In the genomic region with DNA sequence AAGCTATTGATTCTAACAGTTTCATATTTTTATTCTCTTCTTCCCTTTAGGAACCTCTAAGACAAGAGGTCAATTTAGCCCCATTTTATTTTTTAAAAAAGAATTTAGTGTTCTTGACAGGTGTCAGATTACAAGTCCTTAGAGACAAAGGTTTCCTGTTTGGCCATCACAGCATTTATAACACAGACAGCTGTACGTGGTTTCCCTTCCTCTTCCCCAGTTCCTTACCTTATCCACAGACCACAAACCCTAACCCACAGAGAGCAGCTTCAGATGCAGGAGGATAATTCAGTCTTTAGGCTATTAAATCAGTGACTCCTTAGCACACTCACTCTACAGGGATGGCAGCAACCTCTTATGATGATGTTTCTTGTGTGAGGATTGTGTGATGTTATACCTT, we compare ENCODE assay signal across 9 cellular contexts.
DNase-seq lines count a peak whose midpoint lies in the region; ATAC-seq, FAIRE-seq and TF ChIP-seq lines count a peak whose summit lies in the region.
"Had no signal": no experiment of that assay in that cellular context is flagged by ENCODE, and none has a peak within 500 bp of the region (broad histone marks: within the 10 kb centered on the region; RNA-seq: fewer than 3 reads in every experiment).

No MANE protein-coding gene starts in this region.

- peak; percentile 11 for DNase-seq in Jurkat, Clone E6-1 (ENCODE audit: low read depth, low spot score)
- DNase-seq in GM12878 (ENCODE audit: low read depth, low spot score): peak; percentile 87
- no peak for DNase-seq in colonic mucosa
- DNase-seq in stimulated activated naive CD4-positive, alpha-beta T cell treated with Interleukin-2 at 50 U/mL for 16 hours (lab: John Stamatoyannopoulos, UW): no peak
- DNase-seq in superior temporal gyrus (ENCODE audit: extremely low spot score): no peak
- DNase-seq in Right ventricle myocardium superior: no peak
- DNase-seq: NCI-H526 treated with DMSO at 0.1 percent for 48 hours had no signal

- no peaks in the 10 kb centered on the region for H4K20me1 ChIP-seq in GM12878 (ENCODE audit: control insufficient read depth, insufficient read depth)

- H3K36me3 ChIP-seq in GM12878 (ENCODE audit: control insufficient read depth in 2 of 2, insufficient read depth in 2 of 2, low read length in 1 of 2) (no peaks in the 10 kb centered on the region), colonic mucosa (no peaks in the 10 kb centered on the region)

- TF ChIP-seq POLR2A in GM12878 (IDR thresholded peaks at IDR 0.05; ENCODE audit: low read depth, low read length): no peak

- H3K4me3 ChIP-seq in Jurkat, Clone E6-1 (ENCODE audit: low read length): no peak overlapping the region
- H3K4me3 ChIP-seq in GM12878 (no peak overlapping the region), colonic mucosa (no peak overlapping the region)

- CTCF ChIA-PET in GM12878 (lab: Yijun Ruan, JAX): interaction anchor here (6.8 kb wide), 1 partner anchor 1327 kb away, joined by 42 read pairs; no protein-coding TSS in a partner anchor

- no peaks in the 10 kb centered on the region for H3K27me3 ChIP-seq in GM12878 (replicated peaks in 1 of 2; ENCODE audit: control insufficient read depth in 2 of 2, insufficient read depth in 2 of 2, low read length in 1 of 2)
- H3K27me3 ChIP-seq in colonic mucosa: no peaks in the 10 kb centered on the region

- H3K27ac ChIP-seq in GM12878 (ENCODE audit: control insufficient read depth, insufficient read depth) (peak overlapping the region; percentile 18; the same call in 1 of the 2 replicates), colonic mucosa (no peak overlapping the region)

- SMC1A ChIA-PET in GM12878 (lab: Charles Lee; ENCODE audit: uncharacterized antibody, unreplicated experiment): interaction anchor here (0.7 to 2.8 kb wide), 3 partner anchors 12 to 334 kb away, joined by 3 to 10 read pairs (median 3); no protein-coding TSS in a partner anchor

- H3K9me3 ChIP-seq in GM12878 (replicated peaks; ENCODE audit: control insufficient read depth, insufficient read depth, low read length): peaks cover 8% of the 10 kb centered on the region; the same call in 2 of the 3 replicates
- no peaks in the 10 kb centered on the region for H3K9me3 ChIP-seq in colonic mucosa

- POLR2A ChIA-PET in GM12878 (lab: Charles Lee): interaction anchor here (1.3 kb wide), 1 partner anchor 9 kb away, joined by 5 read pairs; no protein-coding TSS in a partner anchor

- 0% methylated on average over 1 of the region's 1 CpG for WGBS in GM12878 (ENCODE audit: insufficient coverage, insufficient replicate concordance, low lambda C conversion rate, missing lambda C conversion rate)

- no peak for TF ChIP-seq RAD21 in GM12878 (IDR thresholded peaks at IDR 0.05; ENCODE audit: insufficient read depth, low read depth, low read length)

- intact Hi-C loops in GM12878 (cut with micrococcal nuclease; ENCODE audit: unreplicated experiment): loop anchor here (2.0 to 10.0 kb wide), 3 partner anchors 61 to 409 kb away; no protein-coding TSS in a partner anchor
- intact Hi-C loops in colonic mucosa (cut with DNase I): no loop called here
- intact Hi-C loops in Right ventricle myocardium superior (cut with DNase I): no loop called here

- FAIRE-seq in GM12878 (lab: Jason Lieb, UNC): peak; percentile 89

- 0 out of 2 replicates have a peak overlapping the region, but pooled peaks have one; percentile 25 for H3K4me2 ChIP-seq in GM12878 (ENCODE audit: control insufficient read depth, insufficient read depth)

- H3K4me1 ChIP-seq in GM12878 (ENCODE audit: control insufficient read depth, insufficient read depth, low read length): no peaks in the 10 kb centered on the region; the same call in 1 of the 2 replicates
- H3K4me1 ChIP-seq in colonic mucosa: no peaks in the 10 kb centered on the region

- no peaks in the 10 kb centered on the region for H3K79me2 ChIP-seq in GM12878 (ENCODE audit: control insufficient read depth, insufficient read depth, low read length)

- peak; percentile 99 for TF ChIP-seq EP300 in GM12878 (IDR thresholded peaks at IDR 0.05; ENCODE audit: borderline replicate concordance in 1 of 2, control insufficient read depth in 1 of 2, low read depth in 2 of 2, low read length in 2 of 2)

- RAD21 ChIA-PET in GM12878 (lab: Charles Lee; ENCODE audit: unreplicated experiment): interaction anchor here (1.0 to 1.6 kb wide), 2 partner anchors 34 to 334 kb away, joined by 4 to 5 read pairs; no protein-coding TSS in a partner anchor

- BruUV-seq in GM12878 (replicated peaks; lab: Mats Ljungman, UMichigan): no TSS peak

- TF ChIP-seq CTCF in GM12878 (IDR thresholded peaks at IDR 0.05 in 2 of 3, conservative IDR thresholded peaks at IDR 0.05 in 1 of 3; ENCODE audit: control insufficient read depth in 2 of 3, extremely low read depth in 1 of 3, insufficient read depth in 1 of 3, low read depth in 3 of 3, low read length in 3 of 3) (no peak), colonic mucosa (IDR thresholded peaks at IDR 0.05) (no peak)

- ATAC-seq in GM18907 (IDR thresholded peaks at IDR 0.05; ENCODE audit: unreplicated experiment) (peak; percentile 91), HG02588 (IDR thresholded peaks at IDR 0.05; ENCODE audit: unreplicated experiment) (peak; percentile 87), GM12878 (peak; percentile 76), Right ventricle myocardium superior (ENCODE audit: poor library complexity) (no peak)

- H3K9ac ChIP-seq in GM12878 (ENCODE audit: control insufficient read depth, insufficient read depth, low read length) (no peak overlapping the region), colonic mucosa (ENCODE audit: low read depth in 2 of 2, low read length in 2 of 2) (no peak overlapping the region)

- in situ Hi-C loops in GM12878 (cut with MboI): loop anchor here (25.0 kb wide), 1 partner anchor 1316 kb away; a partner anchor contains a TSS

- no peak overlapping the region for H2AFZ ChIP-seq in GM12878 (ENCODE audit: control insufficient read depth, low read depth, low read length)

TF ChIP-seq in GM12878, 131 proteins besides CTCF, POLR2A, EP300 and RAD21 (continues in another document):
- TF ChIP-seq ZNF384 (IDR thresholded peaks at IDR 0.05; ENCODE audit: borderline replicate concordance, low read depth, low read length): no peak
- no peak for TF ChIP-seq WRNIP1 (IDR thresholded peaks at IDR 0.05; ENCODE audit: borderline replicate concordance, low read depth, low read length)
- peak; percentile 68 for TF ChIP-seq SP1 (IDR thresholded peaks at IDR 0.05; ENCODE audit: low read depth, low read length)
- TF ChIP-seq IKZF2 (IDR thresholded peaks at IDR 0.05): peak; percentile 99
- no peak for TF ChIP-seq POLR2AphosphoS2 (IDR thresholded peaks at IDR 0.05; ENCODE audit: low read depth, low read length)
- TF ChIP-seq, protein P1, sequence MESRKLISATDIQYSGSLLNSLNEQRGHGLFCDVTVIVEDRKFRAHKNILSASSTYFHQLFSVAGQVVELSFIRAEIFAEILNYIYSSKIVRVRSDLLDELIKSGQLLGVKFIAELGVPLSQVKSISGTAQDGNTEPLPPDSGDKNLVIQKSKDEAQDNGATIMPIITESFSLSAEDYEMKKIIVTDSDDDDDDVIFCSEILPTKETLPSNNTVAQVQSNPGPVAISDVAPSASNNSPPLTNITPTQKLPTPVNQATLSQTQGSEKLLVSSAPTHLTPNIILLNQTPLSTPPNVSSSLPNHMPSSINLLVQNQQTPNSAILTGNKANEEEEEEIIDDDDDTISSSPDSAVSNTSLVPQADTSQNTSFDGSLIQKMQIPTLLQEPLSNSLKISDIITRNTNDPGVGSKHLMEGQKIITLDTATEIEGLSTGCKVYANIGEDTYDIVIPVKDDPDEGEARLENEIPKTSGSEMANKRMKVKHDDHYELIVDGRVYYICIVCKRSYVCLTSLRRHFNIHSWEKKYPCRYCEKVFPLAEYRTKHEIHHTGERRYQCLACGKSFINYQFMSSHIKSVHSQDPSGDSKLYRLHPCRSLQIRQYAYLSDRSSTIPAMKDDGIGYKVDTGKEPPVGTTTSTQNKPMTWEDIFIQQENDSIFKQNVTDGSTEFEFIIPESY (IDR thresholded peaks at IDR 0.05): no peak
- TF ChIP-seq TARDBP (IDR thresholded peaks at IDR 0.05; ENCODE audit: borderline replicate concordance): no peak
- no peak for TF ChIP-seq NFXL1 (IDR thresholded peaks at IDR 0.05; ENCODE audit: borderline replicate concordance)
- TF ChIP-seq FOXM1 (IDR thresholded peaks at IDR 0.05; ENCODE audit: low read depth, low read length): peak; percentile 88; the same call in 1 of the 2 replicates
- peak; percentile 93 for TF ChIP-seq MEF2B (IDR thresholded peaks at IDR 0.05; ENCODE audit: partially characterized antibody, poor library complexity, severe bottlenecking)
- TF ChIP-seq, protein P2, sequence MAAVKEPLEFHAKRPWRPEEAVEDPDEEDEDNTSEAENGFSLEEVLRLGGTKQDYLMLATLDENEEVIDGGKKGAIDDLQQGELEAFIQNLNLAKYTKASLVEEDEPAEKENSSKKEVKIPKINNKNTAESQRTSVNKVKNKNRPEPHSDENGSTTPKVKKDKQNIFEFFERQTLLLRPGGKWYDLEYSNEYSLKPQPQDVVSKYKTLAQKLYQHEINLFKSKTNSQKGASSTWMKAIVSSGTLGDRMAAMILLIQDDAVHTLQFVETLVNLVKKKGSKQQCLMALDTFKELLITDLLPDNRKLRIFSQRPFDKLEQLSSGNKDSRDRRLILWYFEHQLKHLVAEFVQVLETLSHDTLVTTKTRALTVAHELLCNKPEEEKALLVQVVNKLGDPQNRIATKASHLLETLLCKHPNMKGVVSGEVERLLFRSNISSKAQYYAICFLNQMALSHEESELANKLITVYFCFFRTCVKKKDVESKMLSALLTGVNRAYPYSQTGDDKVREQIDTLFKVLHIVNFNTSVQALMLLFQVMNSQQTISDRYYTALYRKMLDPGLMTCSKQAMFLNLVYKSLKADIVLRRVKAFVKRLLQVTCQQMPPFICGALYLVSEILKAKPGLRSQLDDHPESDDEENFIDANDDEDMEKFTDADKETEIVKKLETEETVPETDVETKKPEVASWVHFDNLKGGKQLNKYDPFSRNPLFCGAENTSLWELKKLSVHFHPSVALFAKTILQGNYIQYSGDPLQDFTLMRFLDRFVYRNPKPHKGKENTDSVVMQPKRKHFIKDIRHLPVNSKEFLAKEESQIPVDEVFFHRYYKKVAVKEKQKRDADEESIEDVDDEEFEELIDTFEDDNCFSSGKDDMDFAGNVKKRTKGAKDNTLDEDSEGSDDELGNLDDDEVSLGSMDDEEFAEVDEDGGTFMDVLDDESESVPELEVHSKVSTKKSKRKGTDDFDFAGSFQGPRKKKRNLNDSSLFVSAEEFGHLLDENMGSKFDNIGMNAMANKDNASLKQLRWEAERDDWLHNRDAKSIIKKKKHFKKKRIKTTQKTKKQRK (IDR thresholded peaks at IDR 0.05; ENCODE audit: low read depth, low read length): no peak
- TF ChIP-seq BACH1 (IDR thresholded peaks at IDR 0.05; ENCODE audit: borderline replicate concordance): peak; percentile 72; the same call in 1 of the 2 replicates
- peak; percentile 67 to 70 for TF ChIP-seq BHLHE40 (IDR thresholded peaks at IDR 0.05; ENCODE audit: borderline replicate concordance in 1 of 2, low read depth in 2 of 2, low read length in 1 of 2)
- TF ChIP-seq MTA3 (IDR thresholded peaks at IDR 0.05; ENCODE audit: borderline replicate concordance, low read length): peak; percentile 67; the same call in 1 of the 2 replicates
- no peak for TF ChIP-seq NFYA (IDR thresholded peaks at IDR 0.05; ENCODE audit: borderline replicate concordance, low read depth, low read length)

Comparison
In these comparisons a context has a peak if more than half of its experiments do, and no peak if none do; other contexts are left out.
1. DNase-seq: peak in Jurkat, Clone E6-1 (single experiment) and GM12878 (single experiment); none in colonic mucosa (single experiment), stimulated activated naive CD4-positive, alpha-beta T cell treated with Interleukin-2 at 50 U/mL for 16 hours (single experiment), superior temporal gyrus (single experiment) and Right ventricle myocardium superior (single experiment).